Comparison of ENCODE assay signal across 9 cellular contexts in genomic region chrX:139795196-139795595, GRCh38.
A peak's percentile ranks its signal among the peaks of the same experiment; 100 is the strongest.
DNase-seq lines count a peak whose midpoint lies in the region; ATAC-seq and TF ChIP-seq lines count a peak whose summit lies in the region.
"Had no signal": no experiment of that assay in that cellular context is flagged by ENCODE, and none has a peak within 500 bp of the region (broad histone marks: within the 10 kb centered on the region; RNA-seq: fewer than 3 reads in every experiment).

No MANE protein-coding gene starts in this region.

- no peak overlapping the region for H3K27ac ChIP-seq in upper lobe of left lung

- H3K4me1 ChIP-seq in upper lobe of left lung: no peaks in the 10 kb centered on the region

- WGBS in upper lobe of left lung, 2 donors: 88% methylated on average over 1 of the region's 1 CpG; no CpG with 5 or more reads in 1 of the 2 donors

- no peak for TF ChIP-seq CTCF in upper lobe of left lung (IDR thresholded peaks at IDR 0.05)

- H3K9me3 ChIP-seq in upper lobe of left lung: no peaks in the 10 kb centered on the region

- no peaks in the 10 kb centered on the region for H3K27me3 ChIP-seq in upper lobe of left lung

- H3K4me3 ChIP-seq in upper lobe of left lung: no peak overlapping the region

- peaks cover 0 to 6% (median 0%) of the 10 kb centered on the region in 4 donors for H3K36me3 ChIP-seq in upper lobe of left lung

- peak; percentile 2 for DNase-seq in stimulated activated CD4-positive, alpha-beta T cell treated with anti-CD3 and anti-CD28 coated beads, Interleukin-15, amount 100 ng/mL, for 24 hours
- DNase-seq in stimulated activated CD4-positive, alpha-beta T cell treated with anti-CD3 and anti-CD28 coated beads, Interleukin-2, amount 100 ng/mL, for 24 hours: no peak
- DNase-seq in NCI-H1930 (lab: John Stamatoyannopoulos, UW) (no peak), superior temporal gyrus (ENCODE audit: extremely low spot score) (no peak), upper lobe of left lung (no peak), nucleus accumbens (lab: John Stamatoyannopoulos, UW) (no peak)
- DNase-seq: activated CD8-positive, alpha-beta memory T cell treated with anti-CD3 and anti-CD28 coated beads, Interleukin-2, amount 50 U/mL, for 4 hours had no signal

- no peak for TF ChIP-seq EP300 in upper lobe of left lung (IDR thresholded peaks at IDR 0.05)

- TF ChIP-seq POLR2A in upper lobe of left lung (IDR thresholded peaks at IDR 0.05): no peak

- ATAC-seq in HG02798 (IDR thresholded peaks at IDR 0.05; ENCODE audit: poor library complexity, unreplicated experiment) (peak; percentile 100), HG03575 (IDR thresholded peaks at IDR 0.05; ENCODE audit: extremely low read depth, insufficient number of reproducible peaks, low FRiP score, unreplicated experiment) (peak; percentile 86), upper lobe of left lung (ENCODE audit: low FRiP score in 2 of 2) (no peak)

Comparison
In these comparisons a context has a peak if more than half of its experiments do, and no peak if none do; other contexts are left out.
1. ATAC-seq: peak in HG02798 (single experiment) and HG03575 (single experiment); none in upper lobe of left lung (0 of 2).